In genomic region chr1:143993301-143993907, GRCh38 we compare ENCODE assay signal across 2 cellular contexts. TPM values are rescaled to one million over a fixed set of nuclear protein-coding genes. Genes with fewer than 3 reads are reported as not detected.
"Had no signal": no experiment of that assay in that cellular context is flagged by ENCODE, and none has a peak within 500 bp of the region (broad histone marks: within the 10 kb centered on the region; RNA-seq: fewer than 3 reads in every experiment).

No MANE protein-coding gene starts in this region.

RNA-seq across cellular contexts. Expression of gene FAM72C, which starts 21.6 kb away (rescaled TPM):
- total RNA-seq: HT-29 had no signal
- polyA plus RNA-seq: IgD-negative memory B cell had no signal
